ENCODE assay signal across 15 cellular contexts in genomic region chr6:151904631-151905030, GRCh38.
DNase-seq lines count a peak whose midpoint lies in the region; ATAC-seq and TF ChIP-seq lines count a peak whose summit lies in the region.
"Had no signal": no experiment of that assay in that cellular context is flagged by ENCODE, and none has a peak within 500 bp of the region (broad histone marks: within the 10 kb centered on the region; RNA-seq: fewer than 3 reads in every experiment).

No MANE protein-coding gene starts in this region.

- no peak overlapping the region for H3K9ac ChIP-seq in MM.1S (ENCODE audit: low read length)
- H3K9ac ChIP-seq in PC-3 (ENCODE audit: low read length): no peak overlapping the region

- POLR2A ChIA-PET in PC-3 (lab: Charles Lee; ENCODE audit: unreplicated experiment): no interaction called here

- H3K4me2 ChIP-seq in MM.1S (ENCODE audit: low read depth, low read length): peak overlapping the region; percentile 43; the same call in 1 of the 2 replicates
- peak overlapping the region; percentile 29; the same call in 1 of the 2 replicates for H3K4me2 ChIP-seq in PC-3 (ENCODE audit: low read length)

- BruUV-seq in PC-3 (replicated peaks; lab: Mats Ljungman, UMichigan): no TSS peak

- H3K79me2 ChIP-seq in MM.1S (ENCODE audit: low read length) (no peaks in the 10 kb centered on the region), PC-3 (ENCODE audit: low read length) (peaks cover 6% of the 10 kb centered on the region; the same call in 1 of the 2 replicates)

- H4K20me1 ChIP-seq in MM.1S (ENCODE audit: insufficient read depth, low read length) (no peaks in the 10 kb centered on the region), PC-3 (ENCODE audit: low read length) (no peaks in the 10 kb centered on the region)

- H3K36me3 ChIP-seq in MM.1S (replicated peaks; ENCODE audit: insufficient read depth, low read length) (no peaks in the 10 kb centered on the region), PC-3 (ENCODE audit: low read depth, low read length) (no peaks in the 10 kb centered on the region), vagina (no peaks in the 10 kb centered on the region)
- H3K36me3 ChIP-seq: HAP-1 had no signal

- DNase-seq in MM.1S (no peak), PC-3 (no peak), fibroblast of mammary gland (ENCODE audit: low read depth) (peak; percentile 57), vagina (ENCODE audit: extremely low spot score in 2 of 2) (no peak), NCI-H2029 (lab: John Stamatoyannopoulos, UW) (no peak), GM20000 (ENCODE audit: low spot score) (no peak)
- no peak for DNase-seq in activated T-cell treated with anti-CD3 and anti-CD28 coated beads, Interleukin-2, amount 50 U/mL, for 1 hour
- DNase-seq: C1 segment of cervical spinal cord; Calu3; CD4-positive, alpha-beta memory T cell; COR-L47; DND-41; GOT3; HFFc6 had no signal

- ATAC-seq in PC-3: no peak

- H3K9me3 ChIP-seq in MM.1S (replicated peaks; ENCODE audit: insufficient read depth, low read length) (no peaks in the 10 kb centered on the region), PC-3 (ENCODE audit: low read length) (no peaks in the 10 kb centered on the region), vagina (no peaks in the 10 kb centered on the region)
- H3K9me3 ChIP-seq: HAP-1 had no signal

- H3K27me3 ChIP-seq in MM.1S (replicated peaks; ENCODE audit: insufficient read depth, low read length) (no peaks in the 10 kb centered on the region), PC-3 (ENCODE audit: low read length) (no peaks in the 10 kb centered on the region), vagina (no peaks in the 10 kb centered on the region)

- intact Hi-C loops in PC-3 (cut with micrococcal nuclease) (no loop called here), vagina (cut with DNase I) (no loop called here)

- no peak for TF ChIP-seq CTCF in MM.1S (IDR thresholded peaks at IDR 0.05; ENCODE audit: low read length)
- TF ChIP-seq CTCF in PC-3 (conservative IDR thresholded peaks at IDR 0.05; ENCODE audit: low read depth, low read length): no peak
- no peak for TF ChIP-seq CTCF in fibroblast of mammary gland (conservative IDR thresholded peaks at IDR 0.05; ENCODE audit: control insufficient read depth, insufficient read depth, low read depth, low read length)
- TF ChIP-seq CTCF in vagina (IDR thresholded peaks at IDR 0.05): no peak
- TF ChIP-seq CTCF in GM20000 (IDR thresholded peaks at IDR 0.05; ENCODE audit: extremely low read depth, missing control alignments): no peak

- H3F3A ChIP-seq in MM.1S (ENCODE audit: insufficient read depth, low read length): no peaks in the 10 kb centered on the region; the same call in 1 of the 2 replicates
- no peaks in the 10 kb centered on the region for H3F3A ChIP-seq in PC-3 (ENCODE audit: low read length, unreplicated experiment)

- CTCF ChIA-PET in PC-3 (lab: Charles Lee): no interaction called here

- H2AFZ ChIP-seq in MM.1S (ENCODE audit: low read length) (no peak overlapping the region), PC-3 (ENCODE audit: low read length) (peak overlapping the region; percentile 55; the same call in 1 of the 2 replicates)

- peaks cover 3% of the 10 kb centered on the region; the same call in 1 of the 2 replicates for H3K4me1 ChIP-seq in MM.1S (ENCODE audit: low read length)
- peaks cover 37% of the 10 kb centered on the region for H3K4me1 ChIP-seq in PC-3 (ENCODE audit: insufficient read depth, low read length)
- H3K4me1 ChIP-seq in vagina: peaks cover 63% of the 10 kb centered on the region

- H3K9me2 ChIP-seq in MM.1S (replicated peaks; ENCODE audit: insufficient read depth, low read length): no peaks in the 10 kb centered on the region
- H3K9me2 ChIP-seq in PC-3 (replicated peaks; ENCODE audit: low read length): no peaks in the 10 kb centered on the region

- H3K27ac ChIP-seq in MM.1S (ENCODE audit: low read length) (no peak overlapping the region), PC-3 (ENCODE audit: low read length) (no peak overlapping the region), vagina (peak overlapping the region; percentile 12)

- no peak for TF ChIP-seq POLR2A in vagina (IDR thresholded peaks at IDR 0.05)

- H3K4me3 ChIP-seq in MM.1S (ENCODE audit: low read length) (no peak overlapping the region), PC-3 (ENCODE audit: low read length) (peak overlapping the region; percentile 11; the same call in 1 of the 2 replicates), fibroblast of mammary gland (ENCODE audit: control insufficient read depth, low read depth, low read length) (no peak overlapping the region), vagina (no peak overlapping the region)
- H3K4me3 ChIP-seq: HAP-1 had no signal
